ENCODE assay signal across 31 cellular contexts in the genomic region with DNA sequence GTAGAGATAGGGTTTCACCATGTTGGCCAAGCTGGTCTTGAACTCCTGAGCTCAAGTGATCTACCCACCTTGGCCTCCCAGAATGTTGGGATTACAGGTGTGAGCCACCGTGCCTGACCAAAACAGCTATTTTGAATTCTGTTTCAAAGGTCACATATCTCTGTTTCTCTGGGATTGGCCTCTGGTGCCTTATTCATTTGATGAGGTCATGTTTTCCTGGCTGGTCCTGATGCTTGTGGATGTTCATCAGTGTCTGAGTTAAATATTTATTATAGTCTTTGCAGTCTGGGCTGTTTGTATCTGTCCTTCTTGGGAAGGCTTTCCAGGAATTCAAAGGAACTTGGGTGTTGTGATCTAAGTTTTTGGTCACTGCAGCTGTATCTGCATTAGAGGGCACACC. TPM values are rescaled to one million over a fixed set of nuclear protein-coding genes. Genes with fewer than 3 reads are reported as not detected.
"Had no signal": no experiment of that assay in that cellular context is flagged by ENCODE, and none has a peak within 500 bp of the region (broad histone marks: within the 10 kb centered on the region; RNA-seq: fewer than 3 reads in every experiment).

No MANE protein-coding gene starts in this region.

- H3K36me3 Mint-ChIP-seq: brain had no signal

- H3K9me3 ChIP-seq: colonic mucosa had no signal

- H3K27ac ChIP-seq: ascending aorta, breast epithelium, cardiac muscle cell, esophagus squamous epithelium, WERI-Rb-1 had no signal

- H3K4me3 ChIP-seq: ascending aorta, breast epithelium, cardiac muscle cell, colonic mucosa, esophagus squamous epithelium had no signal

- H3K4me3 Mint-ChIP-seq: activated B cell treated with CpG ODN at 0.5 μM for 24 hours; activated naive CD4-positive, alpha-beta T cell treated with anti-CD3 and anti-CD28 coated beads, Interleukin-2, amount 10 ng/mL, durations not matched to agents 7 days and 5 days; activated naive CD8-positive, alpha-beta T cell treated with anti-CD3 and anti-CD28 coated beads, Interleukin-2, amount 10 ng/mL, durations not matched to agents 7 days and 5 days; activated T-cell treated with anti-CD3 and anti-CD28 coated beads, Interleukin-2, amount 50 U/mL, for 24 hours; activated T-cell treated with anti-CD3 and anti-CD28 coated beads, Interleukin-2, amount 50 U/mL, for 72 hours; brain; T-cell; T-helper 1 cell treated with Interleukin-12 subunit alpha and Interleukin-12 subunit beta and Interleukin-4 antibody, amounts not matched to agents 30 μg/mL and 1 μg/mL, for 36 hours; T-helper 2 cell treated with Interferon-gamma antibody and Interleukin-4, amounts not matched to agents 5 μg/mL and 100 μg/mL, for 36 hours had no signal

- H3K27ac Mint-ChIP-seq: activated B cell treated with CpG ODN at 0.5 μM for 24 hours; activated naive CD4-positive, alpha-beta T cell treated with anti-CD3 and anti-CD28 coated beads, Interleukin-2, amount 10 ng/mL, durations not matched to agents 7 days and 5 days; activated naive CD4-positive, alpha-beta T cell treated with anti-CD3 and anti-CD28 coated beads, Interleukin-2, amount 50 U/mL, for 72 hours; activated naive CD8-positive, alpha-beta T cell treated with anti-CD3 and anti-CD28 coated beads, Interleukin-2, amount 10 ng/mL, durations not matched to agents 7 days and 5 days; activated T-cell treated with anti-CD3 and anti-CD28 coated beads, Interleukin-2, amount 50 U/mL, for 24 hours; brain; T-cell; T-helper 1 cell treated with Interleukin-12 subunit alpha and Interleukin-12 subunit beta and Interleukin-4 antibody, amounts not matched to agents 30 μg/mL and 1 μg/mL, for 36 hours; T-helper 2 cell treated with Interferon-gamma antibody and Interleukin-4, amounts not matched to agents 5 μg/mL and 100 μg/mL, for 36 hours had no signal

- H3K4me1 ChIP-seq: ascending aorta, breast epithelium, colonic mucosa had no signal

- H3K27me3 ChIP-seq: ascending aorta, breast epithelium, cardiac muscle cell, colonic mucosa, esophagus squamous epithelium had no signal

- H3K27me3 Mint-ChIP-seq: activated B cell treated with CpG ODN at 0.5 μM for 24 hours; activated naive CD8-positive, alpha-beta T cell treated with anti-CD3 and anti-CD28 coated beads, Interleukin-2, amount 10 ng/mL, durations not matched to agents 7 days and 5 days; activated T-cell treated with anti-CD3 and anti-CD28 coated beads, Interleukin-2, amount 50 U/mL, for 24 hours; T-cell had no signal

- DNase-seq: activated B cell treated with CpG ODN at 0.5 μM for 24 hours; activated CD4-positive, alpha-beta T cell treated with anti-CD3 and anti-CD28 coated beads for 48 hours; activated CD4-positive, alpha-beta T cell treated with anti-CD3 and anti-CD28 coated beads, Interleukin-2, amount 50 U/mL, for 1 hour; activated CD4-positive, alpha-beta T cell treated with anti-CD3 and anti-CD28 coated beads, Interleukin-2, amount 50 U/mL, for 48 hours; activated CD8-positive, alpha-beta memory T cell treated with anti-CD3 and anti-CD28 coated beads, Interleukin-2, amount 50 U/mL, for 48 hours; activated gamma-delta T cell; activated naive CD4-positive, alpha-beta T cell; activated naive CD4-positive, alpha-beta T cell treated with anti-CD3 and anti-CD28 coated beads, Interleukin-2, amount 10 ng/mL, durations not matched to agents 7 days and 5 days; activated naive CD8-positive, alpha-beta T cell treated with anti-CD3 and anti-CD28 coated beads, Interleukin-2, amount 10 ng/mL, durations not matched to agents 7 days and 5 days; activated T-cell treated with anti-CD3 and anti-CD28 coated beads for 4 hours; activated T-cell treated with anti-CD3 and anti-CD28 coated beads, Interleukin-2, amount 50 U/mL, for 24 hours; activated T-cell treated with anti-CD3 and anti-CD28 coated beads, Interleukin-2, amount 50 U/mL, for 72 hours; central memory CD4-positive, alpha-beta T cell; cerebellar nuclear complex; colonic mucosa; effector CD8-positive, alpha-beta T cell; esophagus squamous epithelium; foreskin melanocyte; head of caudate nucleus; T-cell; T1000; WERI-Rb-1 had no signal

- H3K36me3 ChIP-seq: ascending aorta, breast epithelium, cardiac muscle cell, colonic mucosa, esophagus squamous epithelium, WERI-Rb-1 had no signal

- ATAC-seq: activated CD4-positive, CD25-positive, alpha-beta regulatory T cell treated with anti-CD3 and anti-CD28 coated beads, Interleukin-2, amount 50 U/mL, for 24 hours; activated naive CD4-positive, alpha-beta T cell treated with anti-CD3 and anti-CD28 coated beads, Interleukin-2, amount 50 U/mL, for 72 hours; activated T-cell treated with anti-CD3 and anti-CD28 coated beads, Interleukin-2, amount 50 U/mL, for 72 hours; T-cell had no signal

RNA-seq across cellular contexts. Expression of a gene that starts 5.1 kb away (rescaled TPM):
- total RNA-seq: ascending aorta, endothelial cell of umbilical vein had no signal
